In genomic region chr1:147723691-147724323, GRCh38 we compare ENCODE assay signal across 8 cellular contexts. TPM values are rescaled to one million over a fixed set of nuclear protein-coding genes. Genes with fewer than 3 reads are reported as not detected.
A peak's percentile ranks its signal among the peaks of the same experiment; 100 is the strongest.
DNase-seq lines count a peak whose midpoint lies in the region; ATAC-seq, FAIRE-seq and TF ChIP-seq lines count a peak whose summit lies in the region.

No MANE protein-coding gene starts in this region.

- no peaks in the 10 kb centered on the region for H3K9me3 Mint-ChIP-seq in astrocyte (ENCODE audit: unreplicated experiment)

- H3K36me3 Mint-ChIP-seq in astrocyte (ENCODE audit: low read depth, unreplicated experiment): no peaks in the 10 kb centered on the region

- H3K9me3 ChIP-seq in astrocyte (ENCODE audit: insufficient read depth, low read depth, low read length) (no peaks in the 10 kb centered on the region), tibial artery (no peaks in the 10 kb centered on the region)

- H3K27me3 ChIP-seq in astrocyte (ENCODE audit: insufficient read depth, low read length): no peaks in the 10 kb centered on the region
- H3K27me3 ChIP-seq in tibial artery: no peaks in the 10 kb centered on the region

- no peak overlapping the region for H3K27ac ChIP-seq in astrocyte (ENCODE audit: low read depth, low read length)
- no peak overlapping the region for H3K27ac ChIP-seq in tibial artery

- no peak for FAIRE-seq in astrocyte (lab: Jason Lieb, UNC)

- H3K4me1 ChIP-seq in astrocyte (ENCODE audit: insufficient read depth, low read length): no peaks in the 10 kb centered on the region
- H3K4me1 ChIP-seq in tibial artery: no peaks in the 10 kb centered on the region

- intact Hi-C loops in tibial artery (cut with DNase I; ENCODE audit: low total_unique reads): loop anchor here (2.0 kb wide), 1 partner anchor 169 kb away; no protein-coding TSS in a partner anchor

- no peak overlapping the region for H3K4me2 ChIP-seq in astrocyte (ENCODE audit: low read length)

- no peaks in the 10 kb centered on the region for H4K20me1 ChIP-seq in astrocyte (ENCODE audit: insufficient read depth, low read length)

- no peak overlapping the region for H3K4me3 Mint-ChIP-seq in astrocyte (ENCODE audit: unreplicated experiment)

- H3K27ac Mint-ChIP-seq in astrocyte (ENCODE audit: unreplicated experiment): no peak overlapping the region

- H3K4me3 ChIP-seq in astrocyte (ENCODE audit: insufficient read depth, low read depth, low read length): no peak overlapping the region
- no peak overlapping the region for H3K4me3 ChIP-seq in tibial artery

- H3K4me1 Mint-ChIP-seq in astrocyte (ENCODE audit: low read depth, unreplicated experiment): no peaks in the 10 kb centered on the region

- ATAC-seq in GM18858 (IDR thresholded peaks at IDR 0.05; ENCODE audit: unreplicated experiment): no peak
- no peak for ATAC-seq in HG03025 (IDR thresholded peaks at IDR 0.05; ENCODE audit: low FRiP score, unreplicated experiment)

- H3K27me3 Mint-ChIP-seq in astrocyte (ENCODE audit: low read depth, unreplicated experiment): peaks cover 29% of the 10 kb centered on the region

- H3K79me2 ChIP-seq in astrocyte (ENCODE audit: insufficient read depth, low read length): no peaks in the 10 kb centered on the region

- DNase-seq in GM03348 (ENCODE audit: low spot score) (peak; percentile 41), M059J (ENCODE audit: low read depth) (peak; percentile 54), astrocyte (ENCODE audit: low read depth) (no peak), kidney glomerular epithelial cell (lab: John Stamatoyannopoulos, UW) (peak; percentile 12), tibial artery (peak in 1 of 2 donors; percentile 68), foreskin melanocyte (no peak)

- TF ChIP-seq CTCF in astrocyte (IDR thresholded peaks at IDR 0.05; ENCODE audit: insufficient read depth, low read depth, low read length) (peak; percentile 14), tibial artery (IDR thresholded peaks at IDR 0.05) (peak; percentile 76 to 84)

- no peak overlapping the region for H3K9ac ChIP-seq in astrocyte (ENCODE audit: low read length)

- no peak overlapping the region for H2AFZ ChIP-seq in astrocyte (ENCODE audit: low read depth, low read length)

- H3K36me3 ChIP-seq in astrocyte (ENCODE audit: insufficient read depth, low read length) (no peaks in the 10 kb centered on the region), tibial artery (no peaks in the 10 kb centered on the region)

RNA-seq across cellular contexts. Expression of gene GJA5, which starts 36.6 kb away (rescaled TPM):
- 1.3 and 2.6 TPM in 2 replicates for total RNA-seq in M059J (2014; rRNA removed; shearing (Covaris generic))
- 0.27 and 0.36 TPM in 2 replicates for total RNA-seq in astrocyte

RNA-seq across cellular contexts. Expression of gene ACP6, which starts 53.5 kb away (rescaled TPM):
- 5.0 and 10.0 TPM in 2 replicates for total RNA-seq in M059J (2014; rRNA removed; shearing (Covaris generic))
- 17.5 and 19.6 TPM in 2 replicates for total RNA-seq in astrocyte

Comparison
In these comparisons a context has a peak if more than half of its experiments do, and no peak if none do; other contexts are left out.
1. DNase-seq: peak in GM03348 (single experiment), M059J (single experiment) and kidney glomerular epithelial cell (single experiment); none in astrocyte (single experiment) and foreskin melanocyte (single experiment).